Comparison of ENCODE assay signal across 15 cellular contexts in genomic region chr1:94014087-94014486, GRCh38.
"Had no signal": no experiment of that assay in that cellular context is flagged by ENCODE, and none has a peak within 500 bp of the region (broad histone marks: within the 10 kb centered on the region; RNA-seq: fewer than 3 reads in every experiment).

No MANE protein-coding gene starts in this region.

- H3K27ac ChIP-seq: foreskin keratinocyte, hepatocyte, ovary, tibial artery, upper lobe of left lung, uterus had no signal

- DNase-seq: effector memory CD4-positive, alpha-beta T cell; foreskin keratinocyte; mammary epithelial cell; naive thymus-derived CD4-positive, alpha-beta T cell; nucleus accumbens; ovary; right cardiac atrium; stimulated activated CD4-positive, alpha-beta T cell treated with anti-CD3 and anti-CD28 coated beads, Interleukin-2, amount 100 ng/mL, for 48 hours; tibial artery; upper lobe of left lung; uterus had no signal

- H3K27ac Mint-ChIP-seq: stimulated activated naive CD8-positive, alpha-beta T cell treated with anti-CD3 and anti-CD28 coated beads, Interleukin-15, Interleukin-2, amounts not matched to agents 100 ng/mL and 50 ng/mL, for 24 hours had no signal

- ATAC-seq: foreskin keratinocyte; naive thymus-derived CD4-positive, alpha-beta T cell had no signal

- H3K4me1 ChIP-seq: foreskin keratinocyte, tibial artery, upper lobe of left lung, uterus had no signal

- H3K9me3 Mint-ChIP-seq: naive thymus-derived CD4-positive, alpha-beta T cell; neural crest cell; stimulated activated naive CD8-positive, alpha-beta T cell treated with anti-CD3 and anti-CD28 coated beads, Interleukin-15, Interleukin-2, amounts not matched to agents 100 ng/mL and 50 ng/mL, for 24 hours had no signal

- H3K9me3 ChIP-seq: ovary, tibial artery, upper lobe of left lung, uterus had no signal

- H3K36me3 ChIP-seq: ovary, tibial artery, upper lobe of left lung, uterus had no signal

- H3K4me3 ChIP-seq: hepatocyte, ovary, smooth muscle cell, tibial artery, upper lobe of left lung, uterus had no signal

- H2AFZ ChIP-seq: hepatocyte had no signal

- H3K27me3 Mint-ChIP-seq: stimulated activated naive CD8-positive, alpha-beta T cell treated with anti-CD3 and anti-CD28 coated beads, Interleukin-15, Interleukin-2, amounts not matched to agents 100 ng/mL and 50 ng/mL, for 24 hours had no signal

- H3K27me3 ChIP-seq: hepatocyte, ovary, tibial artery, upper lobe of left lung, uterus had no signal

- H3K4me2 ChIP-seq: hepatocyte, smooth muscle cell had no signal

- H3K4me3 Mint-ChIP-seq: naive thymus-derived CD4-positive, alpha-beta T cell; neural crest cell; stimulated activated naive CD8-positive, alpha-beta T cell treated with anti-CD3 and anti-CD28 coated beads, Interleukin-15, Interleukin-2, amounts not matched to agents 100 ng/mL and 50 ng/mL, for 24 hours had no signal

- H3K79me2 ChIP-seq: hepatocyte had no signal
